In the genomic region with DNA sequence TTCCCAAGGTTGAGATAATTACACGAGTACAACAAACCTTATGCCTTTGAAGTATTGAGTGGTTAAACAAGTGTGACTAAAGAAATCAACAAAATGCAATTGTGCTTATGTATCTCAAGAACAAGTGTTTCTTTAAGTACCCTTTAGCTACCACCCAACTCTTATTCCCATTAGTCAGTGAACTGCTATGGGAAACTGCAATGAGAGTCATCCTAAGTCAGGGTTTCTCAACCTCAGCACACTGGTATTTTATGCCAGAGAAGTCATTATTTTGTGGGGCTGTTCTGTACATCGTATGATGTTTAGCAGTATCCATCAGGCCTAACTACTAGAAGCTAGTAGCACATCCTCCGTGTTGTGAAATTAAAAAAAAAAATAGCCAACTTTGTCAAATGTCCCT, we compare ENCODE assay signal across 21 cellular contexts.
"Had no signal": no experiment of that assay in that cellular context is flagged by ENCODE, and none has a peak within 500 bp of the region (broad histone marks: within the 10 kb centered on the region; RNA-seq: fewer than 3 reads in every experiment).

No MANE protein-coding gene starts in this region.

- H3K4me3 Mint-ChIP-seq: activated CD4-positive, alpha-beta T cell treated with anti-CD3 and anti-CD28 coated beads, Interleukin-2, amount 10 ng/mL, durations not matched to agents 7 days and 5 days; stimulated activated effector memory CD8-positive, alpha-beta T cell treated with anti-CD3 and anti-CD28 coated beads, Interleukin-12 subunit alpha, Interleukin-12 subunit beta, amount 100 ng/mL, for 72 hours had no signal

- H3K27ac Mint-ChIP-seq: stimulated activated effector memory CD8-positive, alpha-beta T cell treated with anti-CD3 and anti-CD28 coated beads, Interleukin-12 subunit alpha, Interleukin-12 subunit beta, amount 100 ng/mL, for 72 hours had no signal

- H3K27me3 Mint-ChIP-seq: activated CD4-positive, alpha-beta T cell treated with anti-CD3 and anti-CD28 coated beads, Interleukin-2, amount 10 ng/mL, durations not matched to agents 7 days and 5 days; activated naive CD8-positive, alpha-beta T cell had no signal

- ATAC-seq: activated T-cell treated with anti-CD3 and anti-CD28 coated beads, Interleukin-2, amount 50 U/mL, for 72 hours; body of pancreas; left cardiac atrium; mucosa of descending colon; naive thymus-derived CD4-positive, alpha-beta T cell; stimulated activated effector memory CD8-positive, alpha-beta T cell treated with anti-CD3 and anti-CD28 coated beads, Interleukin-12 subunit alpha, Interleukin-12 subunit beta, amount 100 ng/mL, for 72 hours had no signal

- DNase-seq: activated CD4-positive, alpha-beta T cell treated with anti-CD3 and anti-CD28 coated beads, Interleukin-2, amount 10 ng/mL, durations not matched to agents 7 days and 5 days; activated CD4-positive, CD25-positive, alpha-beta regulatory T cell; activated CD8-positive, alpha-beta memory T cell treated with anti-CD3 and anti-CD28 coated beads, Interleukin-2, amount 50 U/mL, for 48 hours; activated gamma-delta T cell; activated T-cell treated with anti-CD3 and anti-CD28 coated beads, Interleukin-2, amount 50 U/mL, for 72 hours; amygdala; body of pancreas; central memory CD4-positive, alpha-beta T cell; colonic mucosa; foreskin melanocyte; immature natural killer cell; left cardiac atrium; mucosa of descending colon; naive thymus-derived CD4-positive, alpha-beta T cell; sigmoid colon; stimulated activated CD4-positive, alpha-beta T cell treated with anti-CD3 and anti-CD28 coated beads, Interleukin-1b, Interleukin-23, amount 100 ng/mL, for 48 hours; T-helper 2 cell; tibial artery; uterus had no signal

- H3K36me3 Mint-ChIP-seq: activated naive CD8-positive, alpha-beta T cell; immature natural killer cell; stimulated activated effector memory CD8-positive, alpha-beta T cell treated with anti-CD3 and anti-CD28 coated beads, Interleukin-12 subunit alpha, Interleukin-12 subunit beta, amount 100 ng/mL, for 72 hours had no signal
